ENCODE assay signal across 13 cellular contexts in the genomic region with DNA sequence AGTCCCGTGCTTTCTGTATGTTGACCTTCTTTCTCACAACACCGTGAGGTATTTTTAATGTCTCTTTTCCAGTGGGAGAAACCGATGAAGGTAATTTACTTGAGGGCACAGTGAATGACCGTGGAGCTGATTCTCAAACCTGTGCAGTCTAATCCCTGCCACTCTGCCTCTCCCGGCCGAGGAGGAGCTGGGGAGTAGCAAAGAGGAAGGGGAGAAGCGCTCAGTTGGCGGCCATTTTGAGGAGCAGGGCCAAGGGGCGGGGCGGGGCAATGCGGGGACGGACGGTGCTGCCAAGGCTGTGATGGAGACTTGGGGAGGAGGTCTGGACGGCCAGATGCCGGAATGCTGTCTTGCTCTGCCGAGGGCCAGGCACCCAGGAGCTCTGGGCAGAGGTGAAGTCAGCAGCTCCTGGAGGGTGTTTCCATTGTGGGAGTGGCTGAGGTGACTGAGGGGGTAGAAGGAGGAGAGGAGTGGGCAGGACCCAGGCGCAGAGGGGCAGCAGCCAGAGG. TPM values are rescaled to one million over a fixed set of nuclear protein-coding genes. Genes with fewer than 3 reads are reported as not detected.
A peak's percentile ranks its signal among the peaks of the same experiment; 100 is the strongest.
DNase-seq lines count a peak whose midpoint lies in the region; ATAC-seq, FAIRE-seq and TF ChIP-seq lines count a peak whose summit lies in the region.
"Had no signal": no experiment of that assay in that cellular context is flagged by ENCODE, and none has a peak within 500 bp of the region (broad histone marks: within the 10 kb centered on the region; RNA-seq: fewer than 3 reads in every experiment).

No MANE protein-coding gene starts in this region.

- no peaks in the 10 kb centered on the region for H3K9me3 Mint-ChIP-seq in activated T-cell treated with anti-CD3 and anti-CD28 coated beads, Interleukin-2, amount 50 U/mL, for 4 hours
- H3K9me3 Mint-ChIP-seq in activated T-cell treated with anti-CD3 and anti-CD28 coated beads, Interleukin-2, amount 50 U/mL, for 24 hours = no peaks in the 10 kb centered on the region

- H2BK5ac ChIP-seq in H1 (ENCODE audit: low read depth, low read length) = no peak overlapping the region; the same call in 1 of the 2 replicates

- peaks cover 8% of the 10 kb centered on the region for H3K4me1 Mint-ChIP-seq in activated T-cell treated with anti-CD3 and anti-CD28 coated beads, Interleukin-2, amount 50 U/mL, for 4 hours (ENCODE audit: low read depth)
- H3K4me1 Mint-ChIP-seq in activated T-cell treated with anti-CD3 and anti-CD28 coated beads, Interleukin-2, amount 50 U/mL, for 24 hours (ENCODE audit: low read depth) = peaks cover 14% of the 10 kb centered on the region

- H3K27me3 ChIP-seq in H1 (replicated peaks in 1 of 4; ENCODE audit: control insufficient read depth in 3 of 4, extremely low read depth in 1 of 4, insufficient read depth in 3 of 4, low read length in 3 of 4) = peaks cover 0 to 3% (median 0%) of the 10 kb centered on the region in 4 experiments; a peak in 3 of 7 replicates
- H3K27me3 ChIP-seq in testis = no peaks in the 10 kb centered on the region
- no peaks in the 10 kb centered on the region for H3K27me3 ChIP-seq in spleen (replicated peaks in 1 of 7)
- no peaks in the 10 kb centered on the region for H3K27me3 ChIP-seq in WERI-Rb-1 (ENCODE audit: insufficient read depth, low read depth, severe bottlenecking)
- H3K27me3 ChIP-seq: cardiac muscle cell had no signal

- peak overlapping the region; percentile 56 to 59; a peak in 3 of 4 replicates for H3K4me2 ChIP-seq in H1 (ENCODE audit: insufficient read depth in 1 of 2, low read depth in 2 of 2, low read length in 2 of 2)

- no peak for TF ChIP-seq EP300 in H1 (IDR thresholded peaks at IDR 0.05; ENCODE audit: borderline replicate concordance in 1 of 2, low read depth in 2 of 2, low read length in 2 of 2)

- H3K4me3 ChIP-seq in H1 (ENCODE audit: extremely low read depth in 1 of 4, insufficient read depth in 2 of 4, low read depth in 3 of 4, low read length in 4 of 4) (peak overlapping the region in 1 of 4 experiments; percentile 47; a peak in 1 of 8 replicates), testis (peak overlapping the region; percentile 12 to 50), spleen (peak overlapping the region in 1 of 8 donors; percentile 19), WERI-Rb-1 (ENCODE audit: low read depth, low read length) (no peak overlapping the region)
- H3K4me3 ChIP-seq: cardiac muscle cell, SK-N-MC had no signal

- no peaks in the 10 kb centered on the region for H3K36me3 ChIP-seq in H1 (ENCODE audit: control insufficient read depth in 2 of 4, insufficient read depth in 4 of 4, low read length in 3 of 4)
- no peaks in the 10 kb centered on the region for H3K36me3 ChIP-seq in testis (ENCODE audit: low read depth, missing control alignments)
- H3K36me3 ChIP-seq in spleen = peaks cover 0 to 21% (median 0%) of the 10 kb centered on the region in 6 donors
- no peaks in the 10 kb centered on the region; the same call in 1 of the 2 replicates for H3K36me3 ChIP-seq in WERI-Rb-1
- H3K36me3 ChIP-seq: cardiac muscle cell had no signal

- no peak overlapping the region for H4K91ac ChIP-seq in H1 (replicated peaks; ENCODE audit: insufficient read length, low read length)

- H3K27ac ChIP-seq in H1 (ENCODE audit: low read depth, low read length) = peak overlapping the region; percentile 40; the same call in 1 of the 2 replicates
- no peak overlapping the region for H3K27ac ChIP-seq in testis
- no peak overlapping the region for H3K27ac ChIP-seq in spleen
- H3K27ac ChIP-seq in WERI-Rb-1 = no peak overlapping the region
- H3K27ac ChIP-seq: cardiac muscle cell, SK-N-MC had no signal

- H2BK120ac ChIP-seq in H1 (replicated peaks; ENCODE audit: low read depth, low read length) = no peak overlapping the region

- H4K8ac ChIP-seq in H1 (ENCODE audit: extremely low read depth, insufficient read depth, low read length) = peak overlapping the region; percentile 88

- no peaks in the 10 kb centered on the region for H4K20me1 ChIP-seq in H1 (replicated peaks in 1 of 2; ENCODE audit: control insufficient read depth in 1 of 2, insufficient read depth in 2 of 2, low read length in 2 of 2)

- H2AFZ ChIP-seq in H1 (ENCODE audit: low read length) = peak overlapping the region; percentile 97

- H3K4me1 ChIP-seq in H1 (replicated peaks in 1 of 4; ENCODE audit: control insufficient read depth in 3 of 4, insufficient read depth in 4 of 4, low read length in 3 of 4) = peaks cover 0 to 5% (median 0%) of the 10 kb centered on the region in 4 experiments; a peak in 4 of 7 replicates
- H3K4me1 ChIP-seq in testis = peaks cover 22% of the 10 kb centered on the region
- H3K4me1 ChIP-seq in spleen = peaks cover 4 to 42% (median 25%) of the 10 kb centered on the region in 6 donors

- 0 out of 4 replicates have a peak, but pooled peaks cover 0 to 2% of the 10 kb centered on the region in 2 experiments for H3K9me3 ChIP-seq in H1 (ENCODE audit: insufficient read depth in 2 of 2, low read depth in 1 of 2, low read length in 1 of 2)
- H3K9me3 ChIP-seq in testis = no peaks in the 10 kb centered on the region
- no peaks in the 10 kb centered on the region for H3K9me3 ChIP-seq in spleen
- no peaks in the 10 kb centered on the region for H3K9me3 ChIP-seq in WERI-Rb-1 (ENCODE audit: severe bottlenecking)

- H3K4ac ChIP-seq in H1 (replicated peaks; ENCODE audit: insufficient read length, low read depth, low read length) = no peak overlapping the region

- no peak for FAIRE-seq in H1 (lab: Jason Lieb, UNC)

- H3K18ac ChIP-seq in H1 (ENCODE audit: extremely low read depth, low read length) = peak overlapping the region; percentile 36

- ATAC-seq in activated T-cell treated with anti-CD3 and anti-CD28 coated beads, Interleukin-2, amount 50 U/mL, for 4 hours = peak in 1 of 2 donors; percentile 28

- H2BK20ac ChIP-seq in H1 (ENCODE audit: low read length) = no peak overlapping the region

- no peak for TF ChIP-seq CTCF in H1 (IDR thresholded peaks at IDR 0.05; ENCODE audit: control extremely low read depth in 1 of 3, insufficient read depth in 1 of 3, low read depth in 1 of 3, low read length in 3 of 3)
- no peak for TF ChIP-seq CTCF in testis (IDR thresholded peaks at IDR 0.05)
- no peak for TF ChIP-seq CTCF in spleen (IDR thresholded peaks at IDR 0.05 in 8 of 11, conservative IDR thresholded peaks at IDR 0.05 in 3 of 11)
- no peak for TF ChIP-seq CTCF in WERI-Rb-1 (IDR thresholded peaks at IDR 0.05; ENCODE audit: low read depth, low read length)

- no peak overlapping the region for H2AK5ac ChIP-seq in H1 (ENCODE audit: low read depth, low read length)

- H3K23ac ChIP-seq in H1 (ENCODE audit: insufficient read length) = no peak overlapping the region

- peak overlapping the region; percentile 21 for H4K5ac ChIP-seq in H1 (ENCODE audit: insufficient read length, low read depth, low read length)

- H2BK12ac ChIP-seq in H1 (ENCODE audit: low read depth, low read length) = no peak overlapping the region

- TF ChIP-seq RAD21 in H1 (IDR thresholded peaks at IDR 0.05 in 1 of 2, conservative IDR thresholded peaks at IDR 0.05 in 1 of 2; ENCODE audit: low read depth in 2 of 2, low read length in 2 of 2) = no peak

- no peak for DNase-seq in activated T-cell treated with anti-CD3 and anti-CD28 coated beads, Interleukin-2, amount 50 U/mL, for 4 hours
- DNase-seq in activated T-cell treated with anti-CD3 and anti-CD28 coated beads, Interleukin-2, amount 50 U/mL, for 24 hours = no peak
- DNase-seq in OCI-M1 (lab: John Stamatoyannopoulos, UW) (peak; percentile 1), H1 (ENCODE audit: low read depth in 1 of 2, low spot score in 2 of 2) (peak in 1 of 2 experiments; percentile 65), testis (peak; percentile 49), spleen (no peak), pons (ENCODE audit: low spot score) (no peak), WERI-Rb-1 (no peak)
- DNase-seq: NCI-H1694; occipital lobe; stimulated activated CD4-positive, alpha-beta T cell treated with anti-CD3 and anti-CD28 coated beads, Interleukin-4, amount 100 ng/mL, for 4 hours had no signal

- H3K27ac Mint-ChIP-seq in activated T-cell treated with anti-CD3 and anti-CD28 coated beads, Interleukin-2, amount 50 U/mL, for 24 hours = no peak overlapping the region

- CTCF ChIA-PET in H1 (lab: Charles Lee; ENCODE audit: partially characterized antibody) = interaction anchor here (0.6 to 13.2 kb wide), 8 partner anchors 11 to 196 kb away, joined by 3 to 306 read pairs (median 10); partner anchors contain the start of gene RANBP3

- 74% methylated on average over 8 of the region's 17 CpGs; no CpG with 5 or more reads in 1 of the 2 experiments for WGBS in H1 (ENCODE audit: extremely low coverage in 1 of 2, insufficient coverage in 1 of 2, insufficient read length in 1 of 2, insufficient replicate concordance in 2 of 2, low coverage in 1 of 2, low lambda C conversion rate in 2 of 2, missing lambda C conversion rate in 1 of 2), 2 experiments
- 33 to 44% methylated on average over 16 to 17 of the region's 17 CpGs for WGBS in testis, 2 donors
- 55 to 86% (median 69%) methylated on average over 17 of the region's 17 CpGs for WGBS in spleen, 5 donors

- peak in 1 of 2 experiments; percentile 28; a peak in 1 of 3 replicates for TF ChIP-seq POLR2A in H1 (IDR thresholded peaks at IDR 0.05; ENCODE audit: control extremely low read depth in 1 of 2, low read depth in 2 of 2, low read length in 2 of 2)
- no peak for TF ChIP-seq POLR2A in testis (IDR thresholded peaks at IDR 0.05)
- no peak for TF ChIP-seq POLR2A in spleen (IDR thresholded peaks at IDR 0.05)

- H3K79me2 ChIP-seq in H1 (ENCODE audit: control insufficient read depth in 1 of 2, insufficient read depth in 2 of 2, low read length in 2 of 2) = no peaks in the 10 kb centered on the region

- H2BK15ac ChIP-seq in H1 (ENCODE audit: low read length) = no peak overlapping the region

- H3K56ac ChIP-seq in H1 (replicated peaks; ENCODE audit: insufficient read length, low read depth, low read length) = no peak overlapping the region

- H3K4me3 Mint-ChIP-seq in activated T-cell treated with anti-CD3 and anti-CD28 coated beads, Interleukin-2, amount 50 U/mL, for 4 hours = peak overlapping the region; percentile 65
- H3K4me3 Mint-ChIP-seq in activated T-cell treated with anti-CD3 and anti-CD28 coated beads, Interleukin-2, amount 50 U/mL, for 24 hours = no peak overlapping the region

- H3K14ac ChIP-seq in H1 (ENCODE audit: insufficient read length) = no peak overlapping the region

- POLR2A ChIA-PET in H1 (lab: Charles Lee; ENCODE audit: partially characterized antibody) = interaction anchor here (0.7 to 2.8 kb wide), 8 partner anchors 11 to 162 kb away, joined by 3 to 16 read pairs (median 4); partner anchors contain the start of gene RANBP3

- H3K27me3 Mint-ChIP-seq in activated T-cell treated with anti-CD3 and anti-CD28 coated beads, Interleukin-2, amount 50 U/mL, for 4 hours (ENCODE audit: low read depth) = no peaks in the 10 kb centered on the region
- no peaks in the 10 kb centered on the region for H3K27me3 Mint-ChIP-seq in activated T-cell treated with anti-CD3 and anti-CD28 coated beads, Interleukin-2, amount 50 U/mL, for 24 hours

- intact Hi-C loops in testis (cut with DNase I; ENCODE audit: low total_unique reads) (no loop called here), spleen (cut with DNase I; ENCODE audit: low total_unique reads) (no loop called here)

- H3K36me3 Mint-ChIP-seq in activated T-cell treated with anti-CD3 and anti-CD28 coated beads, Interleukin-2, amount 50 U/mL, for 4 hours (ENCODE audit: insufficient read depth) = no peaks in the 10 kb centered on the region
- H3K36me3 Mint-ChIP-seq in activated T-cell treated with anti-CD3 and anti-CD28 coated beads, Interleukin-2, amount 50 U/mL, for 24 hours (ENCODE audit: low read depth) = peaks cover 6% of the 10 kb centered on the region

- no peaks in the 10 kb centered on the region; the same call in 1 of the 2 replicates for H3K23me2 ChIP-seq in H1 (ENCODE audit: low read depth, low read length)

- no peak overlapping the region for H3K9ac ChIP-seq in H1 (replicated peaks in 1 of 4; ENCODE audit: extremely low read depth in 1 of 4, low read depth in 3 of 4, low read length in 3 of 4)

- H3K79me1 ChIP-seq in H1 (ENCODE audit: low read depth, low read length) = no peaks in the 10 kb centered on the region

RNA-seq across cellular contexts. Expression of gene RANBP3, which starts 12.4 kb away (rescaled TPM):
- total RNA-seq in activated T-cell treated with anti-CD3 and anti-CD28 coated beads, Interleukin-2, amount 50 U/mL, for 4 hours = 100 to 1,000 TPM; 101 to 104 (median 103) TPM
- 87.0 and 95.4 TPM in 2 replicates for total RNA-seq in H1 (2021; fragmentation: NEBNext Ultra II Directional; extraction: Animal tissue kit (Norgen Biotek cat#: 25700))
- polyA plus RNA-seq in H1 (2011; rRNA removed) (122 and 159 TPM in 2 replicates), testis (ENCODE audit: insufficient read depth, low read depth, low replicate concordance) (142 TPM), spleen (10 to 100 TPM; 27.5 to 44.3 (median 30.2) TPM)
- polyA plus RNA-seq in H1 (2011; cell fraction: cytosol; rRNA removed) = 120 TPM
- 149 TPM for polyA plus RNA-seq in H1 (2011; cell fraction: nucleus; rRNA removed)
- 62.4 to 96.0 TPM (median 89.7 TPM) in 4 replicates for polyA plus RNA-seq in H1 (2012, experiment 1 of 2)
- polyA plus RNA-seq in H1 (2012, experiment 2 of 2) = 57.9 TPM
- polyA plus RNA-seq in H1 (2013, experiment 1 of 2) = 102 TPM
- polyA plus RNA-seq in H1 (2013, experiment 2 of 2) = 98.7 TPM
- 52.2 and 53.3 TPM in 2 replicates for polyA minus RNA-seq in H1 (2011; rRNA and poly(A)+ RNA removed)
- polyA minus RNA-seq in H1 (2011; cell fraction: cytosol; rRNA and poly(A)+ RNA removed) = 65.6 TPM
- 34.1 TPM for polyA minus RNA-seq in H1 (2011; cell fraction: nucleus; rRNA and poly(A)+ RNA removed)
- total RNA-seq in testis (100 to 1,000 TPM; 145 to 148 TPM), spleen (10 to 100 TPM; 68.5 to 92.9 (median 71.2) TPM)

Comparison
In these comparisons a context has a peak if more than half of its experiments do, and no peak if none do; other contexts are left out.
1. DNase-seq: peak in OCI-M1 (single experiment) and testis (single experiment); none in activated T-cell treated with anti-CD3 and anti-CD28 coated beads, Interleukin-2, amount 50 U/mL, for 4 hours (single experiment), activated T-cell treated with anti-CD3 and anti-CD28 coated beads, Interleukin-2, amount 50 U/mL, for 24 hours (single experiment), spleen (single experiment), pons (single experiment) and WERI-Rb-1 (single experiment).